28 cellular contexts compared by ENCODE assay signal in genomic region chr18:9726936-9727335, GRCh38. TPM values are rescaled to one million over a fixed set of nuclear protein-coding genes. Genes with fewer than 3 reads are reported as not detected.
"Had no signal": no experiment of that assay in that cellular context is flagged by ENCODE, and none has a peak within 500 bp of the region (broad histone marks: within the 10 kb centered on the region; RNA-seq: fewer than 3 reads in every experiment).

No MANE protein-coding gene starts in this region.

- H3K4me3 ChIP-seq: MG63 had no signal

- H3K4me1 Mint-ChIP-seq: activated CD4-positive, alpha-beta T cell treated with anti-CD3 and anti-CD28 coated beads, Interleukin-2, amount 10 ng/mL, durations not matched to agents 24 days and 14 days; activated naive CD8-positive, alpha-beta T cell treated with anti-CD3 and anti-CD28 coated beads for 36 hours; activated T-helper 17 cell treated with anti-CD3 and anti-CD28 coated beads, Interleukin-2, amount 50 U/mL, for 72 hours had no signal

- H3K27ac ChIP-seq: brain microvascular endothelial cell had no signal

- H3K4me3 Mint-ChIP-seq: activated CD4-positive, alpha-beta T cell treated with anti-CD3 and anti-CD28 coated beads, Interleukin-2, amount 10 ng/mL, durations not matched to agents 24 days and 14 days; activated CD8-positive, alpha-beta T cell treated with anti-CD3 and anti-CD28 coated beads for 36 hours; activated naive CD8-positive, alpha-beta T cell treated with anti-CD3 and anti-CD28 coated beads for 36 hours; activated T-cell treated with anti-CD3 and anti-CD28 coated beads, Interleukin-2, amount 50 U/mL, for 72 hours; activated T-helper 17 cell treated with anti-CD3 and anti-CD28 coated beads, Interleukin-2, amount 50 U/mL, for 72 hours had no signal

- DNase-seq: activated CD4-positive, alpha-beta T cell treated with anti-CD3 and anti-CD28 coated beads, Interleukin-2, amount 10 ng/mL, durations not matched to agents 24 days and 14 days; activated CD4-positive, alpha-beta T cell treated with anti-CD3 and anti-CD28 coated beads, Interleukin-2, amount 50 U/mL, for 4 hours; activated CD8-positive, alpha-beta T cell treated with anti-CD3 and anti-CD28 coated beads for 36 hours; activated effector memory CD4-positive, alpha-beta T cell treated with anti-CD3 and anti-CD28 coated beads, Interleukin-2, amount 50 U/mL, for 16 hours; activated naive CD4-positive, alpha-beta T cell; activated naive CD4-positive, alpha-beta T cell treated with anti-CD3 and anti-CD28 coated beads, Interleukin-2, amount 50 U/mL, for 16 hours; activated naive CD8-positive, alpha-beta T cell treated with anti-CD3 and anti-CD28 coated beads for 36 hours; activated T-cell treated with anti-CD3 and anti-CD28 coated beads, Interleukin-2, amount 50 U/mL, for 1 hour; activated T-cell treated with anti-CD3 and anti-CD28 coated beads, Interleukin-2, amount 50 U/mL, for 72 hours; amniotic stem cell; aorta; brain microvascular endothelial cell; MG63; NCI-H1048; NCI-H1105 treated with DMSO at 0.1 percent for 48 hours; NCI-H1436; NCI-H1694; NCI-H1930; NCI-H2081 treated with DMSO at 0.1 percent for 48 hours; NCI-H345; NCI-H524 treated with DMSO at 0.1 percent for 48 hours; PC-3; Right ventricle myocardium superior; SW 1271; T-helper 1 cell; T-helper 2 cell; T1000 had no signal

- ATAC-seq: activated CD8-positive, alpha-beta T cell treated with anti-CD3 and anti-CD28 coated beads for 36 hours; activated T-cell treated with anti-CD3 and anti-CD28 coated beads, Interleukin-2, amount 50 U/mL, for 72 hours; activated T-helper 17 cell treated with anti-CD3 and anti-CD28 coated beads, Interleukin-2, amount 50 U/mL, for 72 hours; PC-3 had no signal

- H3K9me3 ChIP-seq: MG63 had no signal

- H3K27me3 ChIP-seq: brain microvascular endothelial cell, MG63 had no signal

- H3K27ac Mint-ChIP-seq: activated CD4-positive, alpha-beta T cell treated with anti-CD3 and anti-CD28 coated beads, Interleukin-2, amount 10 ng/mL, durations not matched to agents 24 days and 14 days; activated CD8-positive, alpha-beta T cell treated with anti-CD3 and anti-CD28 coated beads for 36 hours; activated naive CD8-positive, alpha-beta T cell treated with anti-CD3 and anti-CD28 coated beads for 36 hours; activated T-cell treated with anti-CD3 and anti-CD28 coated beads, Interleukin-2, amount 50 U/mL, for 72 hours; activated T-helper 17 cell treated with anti-CD3 and anti-CD28 coated beads, Interleukin-2, amount 50 U/mL, for 72 hours had no signal

- H3K9me3 Mint-ChIP-seq: activated CD4-positive, alpha-beta T cell treated with anti-CD3 and anti-CD28 coated beads, Interleukin-2, amount 10 ng/mL, durations not matched to agents 24 days and 14 days; activated CD8-positive, alpha-beta T cell treated with anti-CD3 and anti-CD28 coated beads for 36 hours; activated T-cell treated with anti-CD3 and anti-CD28 coated beads, Interleukin-2, amount 50 U/mL, for 72 hours; activated T-helper 17 cell treated with anti-CD3 and anti-CD28 coated beads, Interleukin-2, amount 50 U/mL, for 72 hours had no signal

- H3K36me3 Mint-ChIP-seq: activated naive CD8-positive, alpha-beta T cell treated with anti-CD3 and anti-CD28 coated beads for 36 hours had no signal

RNA-seq across cellular contexts. Expression of gene RAB31, which starts 18.8 kb away (rescaled TPM):
- total RNA-seq: activated CD4-positive, alpha-beta T cell treated with anti-CD3 and anti-CD28 coated beads, Interleukin-2, amount 10 ng/mL, durations not matched to agents 24 days and 14 days had no signal
